ENCODE assay signal across 8 cellular contexts in genomic region chr6:106087548-106088325, GRCh38. TPM values are rescaled to one million over a fixed set of nuclear protein-coding genes. Genes with fewer than 3 reads are reported as not detected.
DNase-seq lines count a peak whose midpoint lies in the region; ATAC-seq and TF ChIP-seq lines count a peak whose summit lies in the region.

No MANE protein-coding gene starts in this region.

- peaks cover 72% of the 10 kb centered on the region for H3K4me1 Mint-ChIP-seq in activated CD4-positive, alpha-beta memory T cell treated with anti-CD3 and anti-CD28 coated beads, Interleukin-2, amount 10 ng/mL, durations not matched to agents 7 days and 5 days

- peak overlapping the region; percentile 44 to 73 (median 59) for H3K4me3 ChIP-seq in skin epidermis
- peak overlapping the region in 1 of 2 donors; percentile 64 for H3K4me3 ChIP-seq in ascending aorta

- CTCF ChIA-PET in activated CD4-positive, alpha-beta memory T cell treated with anti-CD3 and anti-CD28 coated beads, Interleukin-2, amount 10 ng/mL, durations not matched to agents 7 days and 5 days (lab: Charles Lee), result interaction anchor here (0.8 to 5.5 kb wide), 11 partner anchors 9 to 353 kb away, joined by 3 to 56 read pairs (median 4); no protein-coding TSS in a partner anchor

- peaks cover 62% of the 10 kb centered on the region for H3K36me3 Mint-ChIP-seq in activated CD4-positive, alpha-beta memory T cell treated with anti-CD3 and anti-CD28 coated beads, Interleukin-2, amount 10 ng/mL, durations not matched to agents 7 days and 5 days (ENCODE audit: low read depth)

- peak overlapping the region; percentile 71 for H3K27ac Mint-ChIP-seq in activated CD4-positive, alpha-beta memory T cell treated with anti-CD3 and anti-CD28 coated beads, Interleukin-2, amount 10 ng/mL, durations not matched to agents 7 days and 5 days

- H3K4me3 Mint-ChIP-seq in activated CD4-positive, alpha-beta memory T cell treated with anti-CD3 and anti-CD28 coated beads, Interleukin-2, amount 10 ng/mL, durations not matched to agents 7 days and 5 days, result peak overlapping the region; percentile 97

- peak; percentile 47 for DNase-seq in SKM-1 treated with dmso at 0.1 percent for 144 hours (lab: John Stamatoyannopoulos, UW; ENCODE audit: unreplicated experiment)
- DNase-seq in SKM-1 (lab: John Stamatoyannopoulos, UW; ENCODE audit: unreplicated experiment), result no peak
- DNase-seq in activated CD4-positive, alpha-beta memory T cell treated with anti-CD3 and anti-CD28 coated beads, Interleukin-2, amount 10 ng/mL, durations not matched to agents 7 days and 5 days, result no peak
- DNase-seq in left ventricle myocardium superior, result peak; percentile 35
- DNase-seq in NCI-H146 (lab: John Stamatoyannopoulos, UW), result no peak
- DNase-seq in ascending aorta (ENCODE audit: low spot score in 2 of 2), result no peak

- no peaks in the 10 kb centered on the region for H3K27me3 Mint-ChIP-seq in activated CD4-positive, alpha-beta memory T cell treated with anti-CD3 and anti-CD28 coated beads, Interleukin-2, amount 10 ng/mL, durations not matched to agents 7 days and 5 days

- H3K36me3 ChIP-seq in ascending aorta, result no peaks in the 10 kb centered on the region

- TF ChIP-seq CTCF in ascending aorta (IDR thresholded peaks at IDR 0.05), result no peak

- peaks cover 3 to 6% of the 10 kb centered on the region in 2 donors for H3K4me1 ChIP-seq in ascending aorta

- H3K9me3 ChIP-seq in ascending aorta, result no peaks in the 10 kb centered on the region

- H3K27ac ChIP-seq in skin epidermis, result peak overlapping the region in 20 of 21 experiments; percentile 38 to 93 (median 83)
- peak overlapping the region in 1 of 2 donors; percentile 1 for H3K27ac ChIP-seq in ascending aorta

- intact Hi-C loops in left ventricle myocardium superior (cut with micrococcal nuclease) (no loop called here), ascending aorta (cut with DNase I) (loop anchor here (5.0 to 10.0 kb wide), 2 partner anchors 95 to 603 kb away; no protein-coding TSS in a partner anchor)

- POLR2A ChIA-PET in activated CD4-positive, alpha-beta memory T cell treated with anti-CD3 and anti-CD28 coated beads, Interleukin-2, amount 10 ng/mL, durations not matched to agents 7 days and 5 days (lab: Charles Lee), result interaction anchor here (0.9 to 6.0 kb wide), 19 partner anchors 11 to 605 kb away, joined by 3 to 207 read pairs (median 6); partner anchors contain the start of gene ATG5

- ATAC-seq in left ventricle myocardium superior (peak; percentile 54), GM18498 (IDR thresholded peaks at IDR 0.05; ENCODE audit: unreplicated experiment) (no peak)

- H3K9me3 Mint-ChIP-seq in activated CD4-positive, alpha-beta memory T cell treated with anti-CD3 and anti-CD28 coated beads, Interleukin-2, amount 10 ng/mL, durations not matched to agents 7 days and 5 days, result no peaks in the 10 kb centered on the region

- no peaks in the 10 kb centered on the region for H3K27me3 ChIP-seq in ascending aorta

RNA-seq across cellular contexts. Expression of gene PRDM1, which starts 1.6 kb away (rescaled TPM):
- total RNA-seq in activated CD4-positive, alpha-beta memory T cell treated with anti-CD3 and anti-CD28 coated beads, Interleukin-2, amount 10 ng/mL, durations not matched to agents 7 days and 5 days, result 100 to 1,000 TPM; 112 to 115 TPM
- total RNA-seq in left ventricle myocardium superior (1.7 TPM), ascending aorta (0.21 TPM)

Comparison
In these comparisons a context has a peak if more than half of its experiments do, and no peak if none do; other contexts are left out.
1. DNase-seq: peak in SKM-1 treated with dmso at 0.1 percent for 144 hours (single experiment) and left ventricle myocardium superior (single experiment); none in SKM-1 (single experiment), activated CD4-positive, alpha-beta memory T cell treated with anti-CD3 and anti-CD28 coated beads, Interleukin-2, amount 10 ng/mL, durations not matched to agents 7 days and 5 days (single experiment), NCI-H146 (single experiment) and ascending aorta (0 of 2).
2. RNA of gene PRDM1, which starts 1.6 kb away (total RNA-seq): 112 to 115 TPM in activated CD4-positive, alpha-beta memory T cell treated with anti-CD3 and anti-CD28 coated beads, Interleukin-2, amount 10 ng/mL, durations not matched to agents 7 days and 5 days; 1.7 TPM in left ventricle myocardium superior (single experiment) and 0.21 TPM in ascending aorta (single experiment); every median in the first group is over 10 times any median in the second.